In the genomic region with DNA sequence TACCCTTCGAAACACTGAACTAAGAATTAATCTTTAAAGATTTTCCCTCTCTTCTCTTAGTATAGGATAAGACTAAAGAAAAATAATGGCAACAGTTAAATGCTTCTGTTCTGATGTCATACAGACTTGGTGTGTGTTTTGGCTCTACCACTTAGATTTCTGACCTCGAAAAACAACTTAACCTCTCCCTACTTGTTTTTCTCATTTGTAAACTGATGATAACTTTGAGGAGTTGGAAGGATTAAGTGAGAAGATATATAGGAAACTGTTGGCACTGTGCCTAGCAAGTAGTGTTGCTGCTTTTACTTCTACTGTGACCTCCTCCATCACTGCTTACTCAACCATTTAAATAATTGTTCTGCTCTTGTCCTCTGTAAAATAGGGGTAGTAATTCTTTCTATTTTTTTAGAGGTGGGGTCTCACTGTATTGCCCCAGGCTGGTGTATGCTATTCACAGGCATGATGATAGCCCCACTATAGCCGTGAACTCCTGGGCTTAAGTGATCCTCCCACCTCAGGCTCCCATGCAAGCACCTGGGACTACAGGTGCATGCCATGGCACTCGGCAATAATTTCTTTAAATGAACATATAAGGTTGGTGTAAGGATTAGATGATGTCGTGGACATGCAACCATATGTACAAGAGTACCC, we compare ENCODE assay signal across 18 cellular contexts. TPM values are rescaled to one million over a fixed set of nuclear protein-coding genes. Genes with fewer than 3 reads are reported as not detected.
DNase-seq lines count a peak whose midpoint lies in the region; ATAC-seq, FAIRE-seq and TF ChIP-seq lines count a peak whose summit lies in the region.
"Had no signal": no experiment of that assay in that cellular context is flagged by ENCODE, and none has a peak within 500 bp of the region (broad histone marks: within the 10 kb centered on the region; RNA-seq: fewer than 3 reads in every experiment).

No MANE protein-coding gene starts in this region.

- POLR2A ChIA-PET in AG04450 (lab: Yijun Ruan, JAX) (no interaction called here), endothelial cell of umbilical vein (lab: Charles Lee) (no interaction called here)

- H3K4me3 ChIP-seq in AG04450 (ENCODE audit: low read depth, low read length) = no peak overlapping the region
- H3K4me3 ChIP-seq in endothelial cell of umbilical vein (replicated peaks in 1 of 3; ENCODE audit: insufficient read depth in 1 of 3, low read depth in 1 of 3, low read length in 3 of 3) = no peak overlapping the region
- no peak overlapping the region for H3K4me3 ChIP-seq in upper lobe of right lung
- no peak overlapping the region for H3K4me3 ChIP-seq in prostate gland

- no peaks in the 10 kb centered on the region for H4K20me1 ChIP-seq in endothelial cell of umbilical vein (replicated peaks; ENCODE audit: control insufficient read depth, extremely low read depth, insufficient read depth, low read length)

- H3K4me2 ChIP-seq in endothelial cell of umbilical vein (ENCODE audit: insufficient read depth, low read length) = peak overlapping the region; percentile 2

- peaks cover 14% of the 10 kb centered on the region for H3K4me1 ChIP-seq in endothelial cell of umbilical vein (ENCODE audit: control insufficient read depth, extremely low read depth, insufficient read depth, low read length)
- H3K4me1 ChIP-seq in upper lobe of right lung = peaks cover 18% of the 10 kb centered on the region
- no peaks in the 10 kb centered on the region for H3K4me1 ChIP-seq in prostate gland (replicated peaks)

- ATAC-seq in GM18520 (IDR thresholded peaks at IDR 0.05; ENCODE audit: unreplicated experiment) (no peak), upper lobe of right lung (no peak)
- ATAC-seq: activated naive CD8-positive, alpha-beta T cell treated with anti-CD3 and anti-CD28 coated beads, Interleukin-2, amount 50 U/mL, for 24 hours had no signal

- no peaks in the 10 kb centered on the region for H3K27me3 Mint-ChIP-seq in nephron progenitor cell (ENCODE audit: low read depth, poor library complexity)
- H3K27me3 Mint-ChIP-seq: activated naive CD8-positive, alpha-beta T cell treated with anti-CD3 and anti-CD28 coated beads, Interleukin-2, amount 50 U/mL, for 24 hours; B cell had no signal

- H3K9me3 Mint-ChIP-seq in nephron progenitor cell = no peaks in the 10 kb centered on the region
- H3K9me3 Mint-ChIP-seq: activated naive CD8-positive, alpha-beta T cell treated with anti-CD3 and anti-CD28 coated beads, Interleukin-2, amount 50 U/mL, for 24 hours had no signal

- BruUV-seq in endothelial cell of umbilical vein (replicated peaks; lab: Mats Ljungman, UMichigan) = no TSS peak

- H3K4me3 Mint-ChIP-seq in nephron progenitor cell = no peak overlapping the region
- H3K4me3 Mint-ChIP-seq: activated naive CD8-positive, alpha-beta T cell treated with anti-CD3 and anti-CD28 coated beads, Interleukin-2, amount 50 U/mL, for 24 hours; B cell had no signal

- H3K9me3 ChIP-seq in AG04450 (ENCODE audit: control insufficient read depth, insufficient read depth, low read length) (no peaks in the 10 kb centered on the region; the same call in 1 of the 2 replicates), endothelial cell of umbilical vein (replicated peaks; ENCODE audit: control insufficient read depth, insufficient read depth, low read length) (no peaks in the 10 kb centered on the region), upper lobe of right lung (no peaks in the 10 kb centered on the region), prostate gland (no peaks in the 10 kb centered on the region)
- H3K9me3 ChIP-seq: neutrophil had no signal

- peak overlapping the region; percentile 73 for H3K27ac Mint-ChIP-seq in nephron progenitor cell
- H3K27ac Mint-ChIP-seq: activated naive CD8-positive, alpha-beta T cell treated with anti-CD3 and anti-CD28 coated beads, Interleukin-2, amount 50 U/mL, for 24 hours; B cell had no signal

- no peak overlapping the region for H3K27ac ChIP-seq in AG04450 (ENCODE audit: low read depth, low read length)
- H3K27ac ChIP-seq in endothelial cell of umbilical vein (ENCODE audit: insufficient read depth, low read depth, low read length) = no peak overlapping the region
- H3K27ac ChIP-seq in upper lobe of right lung = no peak overlapping the region
- H3K27ac ChIP-seq in prostate gland = no peak overlapping the region
- H3K27ac ChIP-seq: neutrophil had no signal

- FAIRE-seq in endothelial cell of umbilical vein (lab: Jason Lieb, UNC) (peak; percentile 61), GM12891 (lab: Jason Lieb, UNC) (no peak)
- FAIRE-seq: GM12892 had no signal

- H3K79me2 ChIP-seq in endothelial cell of umbilical vein (ENCODE audit: control insufficient read depth, insufficient read depth, low read length) = peaks cover 42% of the 10 kb centered on the region

- dilution Hi-C loops in endothelial cell of umbilical vein (cut with MboI; ENCODE audit: extremely low pct_ligation_motif_present, low sequenced_read_pairs) = no loop called here

- H3K36me3 ChIP-seq in endothelial cell of umbilical vein (ENCODE audit: control insufficient read depth in 2 of 2, extremely low read depth in 1 of 2, insufficient read depth in 2 of 2, low read length in 2 of 2) (no peaks in the 10 kb centered on the region), upper lobe of right lung (no peaks in the 10 kb centered on the region), prostate gland (no peaks in the 10 kb centered on the region)
- H3K36me3 ChIP-seq: neutrophil had no signal

- H3K27me3 ChIP-seq in AG04450 (ENCODE audit: control insufficient read depth, insufficient read depth, low read length) (no peaks in the 10 kb centered on the region), endothelial cell of umbilical vein (ENCODE audit: control insufficient read depth in 2 of 2, insufficient read depth in 2 of 2, low read length in 2 of 2) (no peaks in the 10 kb centered on the region), upper lobe of right lung (no peaks in the 10 kb centered on the region), prostate gland (replicated peaks; ENCODE audit: insufficient read depth) (no peaks in the 10 kb centered on the region)
- H3K27me3 ChIP-seq: neutrophil had no signal

- CTCF ChIA-PET in AG04450 (lab: Charles Lee) (interaction anchor here (0.6 to 1.3 kb wide), 3 partner anchors 22 to 97 kb away, joined by 3 to 4 read pairs (median 4); a partner anchor contains a TSS), endothelial cell of umbilical vein (lab: Charles Lee) (interaction anchor here (1.5 kb wide), 1 partner anchor 12 kb away, joined by 4 read pairs; no protein-coding TSS in a partner anchor)

- TF ChIP-seq POLR2A in endothelial cell of umbilical vein (IDR thresholded peaks at IDR 0.05; ENCODE audit: low read depth, low read length) = no peak
- TF ChIP-seq POLR2A in GM12891 (IDR thresholded peaks at IDR 0.05; ENCODE audit: low read depth, low read length) = no peak
- no peak for TF ChIP-seq POLR2A in prostate gland (IDR thresholded peaks at IDR 0.05)

- no peaks in the 10 kb centered on the region for H3K36me3 Mint-ChIP-seq in nephron progenitor cell (ENCODE audit: low read depth)

- TF ChIP-seq CTCF in AG04450 (IDR thresholded peaks at IDR 0.05; ENCODE audit: low read depth, low read length) (no peak), endothelial cell of umbilical vein (IDR thresholded peaks at IDR 0.05; ENCODE audit: extremely low read depth in 1 of 2, insufficient read depth in 1 of 2, low read depth in 1 of 2, low read length in 2 of 2) (no peak), nephron progenitor cell (IDR thresholded peaks at IDR 0.05) (no peak), upper lobe of right lung (IDR thresholded peaks at IDR 0.05) (no peak), prostate gland (IDR thresholded peaks at IDR 0.05) (no peak)

- H3K4me1 Mint-ChIP-seq in nephron progenitor cell = peaks cover 12% of the 10 kb centered on the region

- H3K9me1 ChIP-seq in endothelial cell of umbilical vein (replicated peaks; ENCODE audit: control insufficient read depth, extremely low read depth, insufficient read depth, low read length) = no peaks in the 10 kb centered on the region

- no peak overlapping the region for H2AFZ ChIP-seq in endothelial cell of umbilical vein (ENCODE audit: low read depth, low read length)

- peak; percentile 55 for DNase-seq in AG04450 (ENCODE audit: low read depth, low spot score)
- DNase-seq in LHCN-M2 (ENCODE audit: low read depth) = peak; percentile 26
- DNase-seq in endothelial cell of umbilical vein (ENCODE audit: low read depth, low spot score) = peak; percentile 80
- DNase-seq in nephron progenitor cell = no peak
- no peak for DNase-seq in upper lobe of right lung
- no peak for DNase-seq in GM12891 (ENCODE audit: insufficient read length, low spot score)
- no peak for DNase-seq in prostate gland (ENCODE audit: low spot score)
- DNase-seq: activated CD4-positive, CD25-positive, alpha-beta regulatory T cell treated with anti-CD3 and anti-CD28 coated beads, Interleukin-2, amount 50 U/mL, for 72 hours; activated naive CD8-positive, alpha-beta T cell treated with anti-CD3 and anti-CD28 coated beads, Interleukin-2, amount 50 U/mL, for 24 hours; activated T-cell treated with anti-CD3 and anti-CD28 coated beads for 4 hours; NCI-H1092; NCI-H446; OCI-M1; trophoblast cell had no signal

- H3K9ac ChIP-seq in endothelial cell of umbilical vein (replicated peaks; ENCODE audit: extremely low read depth, insufficient read depth, low read length) = no peak overlapping the region

- intact Hi-C loops in endothelial cell of umbilical vein (cut with micrococcal nuclease) = no loop called here
- intact Hi-C loops in upper lobe of right lung (cut with DNase I) = no loop called here
- intact Hi-C loops in prostate gland (cut with DNase I) = no loop called here

- 82% methylated on average over 5 of the region's 5 CpGs for WGBS in prostate gland

TF ChIP-seq in endothelial cell of umbilical vein, 7 proteins besides CTCF, POLR2A, EP300 and RAD21 (continues in another document):
- TF ChIP-seq JUN (IDR thresholded peaks at IDR 0.05; ENCODE audit: borderline replicate concordance, insufficient read depth, insufficient read length, low read depth) = no peak

TF ChIP-seq in GM12891, 5 proteins besides CTCF, POLR2A, EP300 and RAD21 (continues in another document):
- TF ChIP-seq SPI1 (IDR thresholded peaks at IDR 0.05; ENCODE audit: low read depth, low read length) = no peak
- TF ChIP-seq POU2F2 (IDR thresholded peaks at IDR 0.05; ENCODE audit: low read depth, low read length) = no peak

RNA-seq across cellular contexts. Expression of a gene that starts 22.4 kb away (rescaled TPM):
- 21.7 and 31.1 TPM in 2 replicates for polyA plus RNA-seq in AG04450 (2011; rRNA removed)
- 23.3 and 37.8 TPM in 2 replicates for polyA minus RNA-seq in AG04450 (2011; rRNA and poly(A)+ RNA removed)
- total RNA-seq in LHCN-M2 (2014; rRNA removed) = 23.8 and 25.2 TPM in 2 replicates
- polyA plus RNA-seq in LHCN-M2 (2012) = 23.1 TPM
- 22.0 TPM in 2 replicates for total RNA-seq in endothelial cell of umbilical vein
- 3.7 and 5.2 TPM in 2 replicates for polyA plus RNA-seq in endothelial cell of umbilical vein
- 5.5 and 5.7 TPM in 2 replicates for polyA plus RNA-seq in endothelial cell of umbilical vein (2011; cell fraction: cytosol; rRNA removed)
- 9.1 and 12.7 TPM in 2 replicates for polyA plus RNA-seq in endothelial cell of umbilical vein (2011; cell fraction: nucleus; rRNA removed)
- polyA plus RNA-seq in endothelial cell of umbilical vein (2012) = 13.4 and 16.8 TPM in 2 replicates
- 14.7 and 14.9 TPM in 2 replicates for polyA minus RNA-seq in endothelial cell of umbilical vein
- polyA minus RNA-seq in endothelial cell of umbilical vein (2011; cell fraction: cytosol; rRNA and poly(A)+ RNA removed) = 15.7 TPM
- 25.3 and 29.9 TPM in 2 replicates for polyA minus RNA-seq in endothelial cell of umbilical vein (2011; cell fraction: nucleus; rRNA and poly(A)+ RNA removed)
- 35.5 TPM for total RNA-seq in upper lobe of right lung
- 4.3 TPM for polyA plus RNA-seq in GM12891 (2012; ENCODE audit: low read depth, missing spikeins)
- 10 to 100 TPM; 22.3 to 36.5 TPM for total RNA-seq in prostate gland

Comparison
In these comparisons a context has a peak if more than half of its experiments do, and no peak if none do; other contexts are left out.
1. DNase-seq: peak in AG04450 (single experiment), LHCN-M2 (single experiment) and endothelial cell of umbilical vein (single experiment); none in nephron progenitor cell (single experiment), upper lobe of right lung (single experiment), GM12891 (single experiment) and prostate gland (single experiment).